Comparison of ENCODE assay signal across 19 cellular contexts in genomic region chr11:67450796-67451657, GRCh38. TPM values are rescaled to one million over a fixed set of nuclear protein-coding genes. Genes with fewer than 3 reads are reported as not detected.
DNase-seq lines count a peak whose midpoint lies in the region; TF ChIP-seq lines count a peak whose summit lies in the region.
"Had no signal": no experiment of that assay in that cellular context is flagged by ENCODE, and none has a peak within 500 bp of the region (broad histone marks: within the 10 kb centered on the region; RNA-seq: fewer than 3 reads in every experiment).

No MANE protein-coding gene starts in this region.

- 82 to 89% methylated on average over 15 to 25 of the region's 25 CpGs for WGBS in endodermal cell (ENCODE audit: insufficient coverage in 1 of 2, insufficient read length in 1 of 2), 2 experiments
- WGBS in spleen, 5 donors: 80 to 93% (median 91%) methylated on average over 19 to 25 of the region's 25 CpGs

- no peaks in the 10 kb centered on the region for H3F3A ChIP-seq in OCI-LY1 (ENCODE audit: insufficient read depth, low read length)

- H3K4me2 ChIP-seq in OCI-LY1 (ENCODE audit: low read length): no peak overlapping the region

- DNase-seq in endodermal cell (peak; percentile 36), spleen (no peak), NCI-H1694 (lab: John Stamatoyannopoulos, UW) (no peak), iPS-NIHi11 (ENCODE audit: low spot score) (no peak)
- DNase-seq in activated naive CD4-positive, alpha-beta T cell (lab: John Stamatoyannopoulos, UW): no peak
- no peak for DNase-seq in effector CD8-positive, alpha-beta T cell (lab: John Stamatoyannopoulos, UW)
- DNase-seq: ACHN; CD8-positive, alpha-beta memory T cell; GOT3; NCI-H1436; NCI-H2081 treated with DMSO at 0.1 percent for 48 hours; NCI-H2227 treated with DMSO at 0.1 percent for 48 hours; NCI-H748 treated with DMSO at 0.1 percent for 48 hours had no signal

- no peaks in the 10 kb centered on the region for H3K36me3 Mint-ChIP-seq in endodermal cell (ENCODE audit: low read depth)
- H3K36me3 Mint-ChIP-seq: CD8-positive, alpha-beta memory T cell had no signal

- no peak overlapping the region; the same call in 1 of the 2 replicates for H3K9ac ChIP-seq in OCI-LY1 (ENCODE audit: low read length)
- H3K9ac ChIP-seq in endodermal cell (ENCODE audit: extremely low read depth, low read length, poor library complexity, severe bottlenecking): no peak overlapping the region

- H3K27me3 ChIP-seq in OCI-LY1 (ENCODE audit: insufficient read depth, low read length) (no peaks in the 10 kb centered on the region), endodermal cell (ENCODE audit: control insufficient read depth, insufficient read depth, low read length, poor library complexity, severe bottlenecking) (no peaks in the 10 kb centered on the region), spleen (replicated peaks in 1 of 7) (no peaks in the 10 kb centered on the region)

- H3K27ac ChIP-seq in C4-2B (peak overlapping the region; percentile 61; the same call in 1 of the 2 replicates), OCI-LY1 (ENCODE audit: low read depth, low read length, poor library complexity, severe bottlenecking) (peak overlapping the region; percentile 65), endodermal cell (ENCODE audit: low read depth, low read length) (peak overlapping the region; percentile 66), spleen (peak overlapping the region in 5 of 8 donors; percentile 33 to 74 (median 58))
- H3K27ac ChIP-seq: HL-60 had no signal

- intact Hi-C loops in spleen (cut with DNase I; ENCODE audit: low total_unique reads): no loop called here

- no peaks in the 10 kb centered on the region for H3K79me2 ChIP-seq in OCI-LY1 (ENCODE audit: insufficient read depth, low read length)

- peaks cover 36% of the 10 kb centered on the region for H3K4me1 ChIP-seq in OCI-LY1 (ENCODE audit: insufficient read depth, low read length, severe bottlenecking)
- no peaks in the 10 kb centered on the region for H3K4me1 ChIP-seq in endodermal cell (ENCODE audit: control insufficient read depth, insufficient read depth, low read length)
- H3K4me1 ChIP-seq in spleen: peaks cover 18 to 96% (median 77%) of the 10 kb centered on the region in 6 donors

- no peaks in the 10 kb centered on the region for H3K9me3 ChIP-seq in OCI-LY1 (ENCODE audit: low read length)
- H3K9me3 ChIP-seq in endodermal cell (ENCODE audit: control insufficient read depth, low read length): no peaks in the 10 kb centered on the region
- H3K9me3 ChIP-seq in spleen: no peaks in the 10 kb centered on the region

- TF ChIP-seq POLR2A in spleen (IDR thresholded peaks at IDR 0.05): no peak

- H3K27ac Mint-ChIP-seq in endodermal cell: no peak overlapping the region

- TF ChIP-seq CTCF in C4-2B (conservative IDR thresholded peaks at IDR 0.05) (no peak), OCI-LY1 (IDR thresholded peaks at IDR 0.05; ENCODE audit: low read length) (no peak), endodermal cell (conservative IDR thresholded peaks at IDR 0.05) (no peak), spleen (IDR thresholded peaks at IDR 0.05 in 8 of 11, conservative IDR thresholded peaks at IDR 0.05 in 3 of 11) (no peak)

- H3K27me3 Mint-ChIP-seq in endodermal cell (ENCODE audit: insufficient read depth): no peaks in the 10 kb centered on the region

- H3K4me1 Mint-ChIP-seq in endodermal cell: no peaks in the 10 kb centered on the region

- no peaks in the 10 kb centered on the region for H3K36me3 ChIP-seq in OCI-LY1 (ENCODE audit: insufficient read depth, low read length)
- H3K36me3 ChIP-seq in endodermal cell (ENCODE audit: control insufficient read depth, insufficient read depth, low read length): no peaks in the 10 kb centered on the region
- H3K36me3 ChIP-seq in spleen: no peaks in the 10 kb centered on the region

- no peak overlapping the region for H3K4me3 ChIP-seq in OCI-LY1 (ENCODE audit: low read depth, low read length, poor library complexity, severe bottlenecking)
- no peak overlapping the region for H3K4me3 ChIP-seq in endodermal cell (ENCODE audit: low read length)
- H3K4me3 ChIP-seq in spleen: no peak overlapping the region
- H3K4me3 ChIP-seq: K562 had no signal

- H2AFZ ChIP-seq in OCI-LY1 (ENCODE audit: low read length): no peak overlapping the region

- H4K20me1 ChIP-seq in OCI-LY1 (ENCODE audit: insufficient read depth, low read length): no peaks in the 10 kb centered on the region

- no peak overlapping the region for H3K4me3 Mint-ChIP-seq in endodermal cell
- H3K4me3 Mint-ChIP-seq: CD8-positive, alpha-beta memory T cell had no signal

- no peaks in the 10 kb centered on the region for H3K9me3 Mint-ChIP-seq in endodermal cell
- H3K9me3 Mint-ChIP-seq: CD8-positive, alpha-beta memory T cell had no signal

- H3K9me2 ChIP-seq in OCI-LY1 (ENCODE audit: low read depth, low read length): no peaks in the 10 kb centered on the region

RNA-seq across cellular contexts. Expression of gene GPR152, which starts 1.5 kb away (rescaled TPM):
- total RNA-seq in endodermal cell (not detected), spleen (not detected)
- not detected for polyA plus RNA-seq in endodermal cell (2013, experiment 1 of 2)
- not detected for polyA plus RNA-seq in endodermal cell (2013, experiment 2 of 2)
- under 1 TPM in 1 of 3 donors, not detected in 2; 0.10 TPM for polyA plus RNA-seq in spleen
- total RNA-seq: CD8-positive, alpha-beta memory T cell; Daoy; K562; Right ventricle myocardium inferior had no signal
- polyA plus RNA-seq: K562 had no signal

RNA-seq across cellular contexts. Expression of gene CABP4, which starts 4.1 kb away (rescaled TPM):
- not detected for total RNA-seq in endodermal cell
- polyA plus RNA-seq in endodermal cell (2013, experiment 1 of 2): not detected
- polyA plus RNA-seq in endodermal cell (2013, experiment 2 of 2): not detected
- total RNA-seq in spleen: 10 to 100 TPM; 12.7 to 27.3 (median 21.3) TPM
- polyA plus RNA-seq in spleen: 1 to 10 TPM; 2.6 to 6.2 (median 3.0) TPM
- polyA plus RNA-seq: K562 had no signal

RNA-seq across cellular contexts. Expression of gene CORO1B, which starts 7.8 kb away (rescaled TPM):
- total RNA-seq in endodermal cell: 100 to 1,000 TPM; 112 to 131 TPM
- polyA plus RNA-seq in endodermal cell (2013, experiment 1 of 2): 69.5 TPM
- polyA plus RNA-seq in endodermal cell (2013, experiment 2 of 2): 67.8 TPM
- total RNA-seq in spleen: 100 to 1,000 TPM in 4 of 7 donors, 10 to 100 TPM in 3; 68.1 to 143 (median 117) TPM
- polyA plus RNA-seq in spleen: 10 to 100 TPM; 40.5 to 70.8 (median 53.7) TPM

RNA-seq across cellular contexts. Expression of gene PTPRCAP, which starts 13.5 kb away (rescaled TPM):
- total RNA-seq in endodermal cell (1 to 10 TPM in 1 of 2 donors, not detected in 1; 2.1 TPM), spleen (100 to 1,000 TPM; 119 to 278 (median 187) TPM)
- 0.71 TPM for polyA plus RNA-seq in endodermal cell (2013, experiment 1 of 2)
- 0.21 TPM for polyA plus RNA-seq in endodermal cell (2013, experiment 2 of 2)
- 100 to 1,000 TPM; 410 to 557 (median 479) TPM for polyA plus RNA-seq in spleen

RNA-seq across cellular contexts. Expression of gene TMEM134, which starts 18.0 kb away (rescaled TPM):
- total RNA-seq in endodermal cell: 10 to 100 TPM; 67.4 to 87.8 TPM
- 60.9 TPM for polyA plus RNA-seq in endodermal cell (2013, experiment 1 of 2)
- polyA plus RNA-seq in endodermal cell (2013, experiment 2 of 2): 57.1 TPM
- 100 to 1,000 TPM in 3 of 7 donors, 10 to 100 TPM in 4; 48.5 to 192 (median 66.6) TPM for total RNA-seq in spleen
- 100 to 1,000 TPM in 1 of 3 donors, 10 to 100 TPM in 2; 94.6 to 123 (median 95.1) TPM for polyA plus RNA-seq in spleen

Comparison
In these comparisons a context has a peak if more than half of its experiments do, and no peak if none do; other contexts are left out.
1. RNA of gene CABP4, which starts 4.1 kb away (total RNA-seq): 12.7 to 27.3 TPM in spleen; not detected in endodermal cell; every median in the first group is over 10 times any median in the second.
2. Peak in every context shown above with its lines, with median percentiles within 50 percentile points of each other: H3K27ac ChIP-seq.